ENCODE assay signal across 12 cellular contexts in genomic region chr17:41529491-41529915, GRCh38. TPM values are rescaled to one million over a fixed set of nuclear protein-coding genes. Genes with fewer than 3 reads are reported as not detected.
DNase-seq lines count a peak whose midpoint lies in the region; ATAC-seq and TF ChIP-seq lines count a peak whose summit lies in the region.
"Had no signal": no experiment of that assay in that cellular context is flagged by ENCODE, and none has a peak within 500 bp of the region (broad histone marks: within the 10 kb centered on the region; RNA-seq: fewer than 3 reads in every experiment).

No MANE protein-coding gene starts in this region.

- no TSS peak for BruUV-seq in Calu3 (replicated peaks; lab: Mats Ljungman, UMichigan)

- POLR2A ChIA-PET in activated CD8-positive, alpha-beta T cell treated with anti-CD3 and anti-CD28 coated beads, Interleukin-2, amount 10 ng/mL, durations not matched to agents 7 days and 5 days (lab: Charles Lee), result no interaction called here

- H3K4me3 ChIP-seq in HUES64 (ENCODE audit: low read length), result no peak overlapping the region

- peaks cover 62% of the 10 kb centered on the region for H3K4me1 Mint-ChIP-seq in Calu3 (ENCODE audit: low read depth, unreplicated experiment)
- peaks cover 18% of the 10 kb centered on the region for H3K4me1 Mint-ChIP-seq in brain
- H3K4me1 Mint-ChIP-seq in nephron progenitor cell, result peaks cover 44% of the 10 kb centered on the region
- peaks cover 2% of the 10 kb centered on the region for H3K4me1 Mint-ChIP-seq in activated CD8-positive, alpha-beta T cell treated with anti-CD3 and anti-CD28 coated beads, Interleukin-2, amount 10 ng/mL, durations not matched to agents 7 days and 5 days (ENCODE audit: low read depth)

- CTCF ChIA-PET in Calu3 (lab: Charles Lee), result interaction anchor here (0.7 to 19.2 kb wide), 10 partner anchors 9 to 136 kb away, joined by 3 to 471 read pairs (median 6); no protein-coding TSS in a partner anchor
- CTCF ChIA-PET in activated CD8-positive, alpha-beta T cell treated with anti-CD3 and anti-CD28 coated beads, Interleukin-2, amount 10 ng/mL, durations not matched to agents 7 days and 5 days (lab: Charles Lee), result interaction anchor here (0.8 to 1.6 kb wide), 2 partner anchors 20 to 133 kb away, joined by 4 to 5 read pairs; no protein-coding TSS in a partner anchor

- peaks cover 12% of the 10 kb centered on the region for H3K36me3 ChIP-seq in HUES64 (ENCODE audit: insufficient read depth, low read length)

- DNase-seq in Calu3, result peak; percentile 53
- no peak for DNase-seq in nephron progenitor cell
- DNase-seq in Kasumi-1 (lab: John Stamatoyannopoulos, UW), result no peak
- no peak for DNase-seq in activated CD8-positive, alpha-beta T cell treated with anti-CD3 and anti-CD28 coated beads, Interleukin-2, amount 10 ng/mL, durations not matched to agents 7 days and 5 days
- DNase-seq in activated CD4-positive, alpha-beta T cell treated with anti-CD3 and anti-CD28 coated beads, Interleukin-2, amount 50 U/mL, for 48 hours, result no peak
- DNase-seq: NK-92 treated with Interleukin-12 subunit alpha and Interleukin-12 subunit beta, amount 100 ng/mL, for 24 hours; substantia nigra had no signal

- H3K27me3 Mint-ChIP-seq in Calu3 (ENCODE audit: unreplicated experiment), result no peaks in the 10 kb centered on the region
- peaks cover 82% of the 10 kb centered on the region for H3K27me3 Mint-ChIP-seq in brain
- peaks cover 21% of the 10 kb centered on the region for H3K27me3 Mint-ChIP-seq in nephron progenitor cell (ENCODE audit: low read depth, poor library complexity)
- H3K27me3 Mint-ChIP-seq in activated CD8-positive, alpha-beta T cell treated with anti-CD3 and anti-CD28 coated beads, Interleukin-2, amount 10 ng/mL, durations not matched to agents 7 days and 5 days (ENCODE audit: low read depth), result peaks cover 59% of the 10 kb centered on the region

- intact Hi-C loops in Calu3 (cut with micrococcal nuclease; ENCODE audit: unreplicated experiment), result loop anchor here (10.0 kb wide), 1 partner anchor 595 kb away; the partner anchor contains the start of gene KRT23

- peaks cover 14% of the 10 kb centered on the region for H3K4me1 ChIP-seq in HUES64 (ENCODE audit: insufficient read depth, low read length)

- no peaks in the 10 kb centered on the region for H3K9me3 ChIP-seq in HUES64 (ENCODE audit: insufficient read depth, low read depth, low read length)

- no peak for TF ChIP-seq CTCF in Calu3 (IDR thresholded peaks at IDR 0.05; ENCODE audit: unreplicated experiment)
- no peak for TF ChIP-seq CTCF in brain (conservative IDR thresholded peaks at IDR 0.05)
- no peak for TF ChIP-seq CTCF in nephron progenitor cell (IDR thresholded peaks at IDR 0.05)

- H3K4me3 Mint-ChIP-seq in Calu3 (ENCODE audit: low read depth, unreplicated experiment) (peak overlapping the region; percentile 95), brain (peak overlapping the region in 3 of 5 experiments; percentile 25 to 82 (median 56)), nephron progenitor cell (peak overlapping the region; percentile 85)
- H3K4me3 Mint-ChIP-seq in activated CD8-positive, alpha-beta T cell treated with anti-CD3 and anti-CD28 coated beads, Interleukin-2, amount 10 ng/mL, durations not matched to agents 7 days and 5 days, result no peak overlapping the region

- peak overlapping the region; percentile 46 for H3K27ac ChIP-seq in HUES64 (ENCODE audit: low read depth, low read length)

- H3K27ac Mint-ChIP-seq in Calu3 (ENCODE audit: unreplicated experiment), result peak overlapping the region; percentile 99
- H3K27ac Mint-ChIP-seq in brain, result peak overlapping the region in 3 of 5 experiments; percentile 35 to 86 (median 83)
- H3K27ac Mint-ChIP-seq in nephron progenitor cell, result no peak overlapping the region
- H3K27ac Mint-ChIP-seq in activated CD8-positive, alpha-beta T cell treated with anti-CD3 and anti-CD28 coated beads, Interleukin-2, amount 10 ng/mL, durations not matched to agents 7 days and 5 days, result no peak overlapping the region

- 52% methylated on average over 5 of the region's 5 CpGs for WGBS in HUES64

- 0 out of 2 replicates have a peak, but pooled peaks cover 6% of the 10 kb centered on the region for H3K27me3 ChIP-seq in HUES64 (ENCODE audit: insufficient read depth, low read length)

- H3K9ac ChIP-seq in HUES64 (ENCODE audit: low read depth, low read length), result no peak overlapping the region

- H3K9me3 Mint-ChIP-seq in Calu3 (ENCODE audit: low read depth, unreplicated experiment) (no peaks in the 10 kb centered on the region), brain (peaks cover 0 to 10% (median 2%) of the 10 kb centered on the region in 5 experiments), nephron progenitor cell (no peaks in the 10 kb centered on the region)
- no peaks in the 10 kb centered on the region for H3K9me3 Mint-ChIP-seq in activated CD8-positive, alpha-beta T cell treated with anti-CD3 and anti-CD28 coated beads, Interleukin-2, amount 10 ng/mL, durations not matched to agents 7 days and 5 days (ENCODE audit: insufficient read depth)

- ATAC-seq in HG02973 (IDR thresholded peaks at IDR 0.05; ENCODE audit: unreplicated experiment), result no peak
- no peak for ATAC-seq in activated CD8-positive, alpha-beta T cell treated with anti-CD3 and anti-CD28 coated beads, Interleukin-2, amount 10 ng/mL, durations not matched to agents 7 days and 5 days

- H3K36me3 Mint-ChIP-seq in Calu3 (ENCODE audit: insufficient read depth, unreplicated experiment), result peaks cover 67% of the 10 kb centered on the region
- H3K36me3 Mint-ChIP-seq in brain, result no peaks in the 10 kb centered on the region
- H3K36me3 Mint-ChIP-seq in nephron progenitor cell (ENCODE audit: low read depth), result peaks cover 15% of the 10 kb centered on the region
- no peaks in the 10 kb centered on the region for H3K36me3 Mint-ChIP-seq in activated CD8-positive, alpha-beta T cell treated with anti-CD3 and anti-CD28 coated beads, Interleukin-2, amount 10 ng/mL, durations not matched to agents 7 days and 5 days (ENCODE audit: low read depth)

RNA-seq across cellular contexts. Expression of gene KRT19, which starts 1.4 kb away (rescaled TPM):
- total RNA-seq in Calu3 (2022), result 2,554 and 3,048 TPM in 2 replicates
- polyA plus RNA-seq in HUES64 (2013, experiment 1 of 2), result 105 TPM
- polyA plus RNA-seq in HUES64 (2013, experiment 2 of 2), result 101 TPM
- polyA plus RNA-seq in brain (ENCODE audit: insufficient read depth, low read depth, low replicate concordance), result 42.9 TPM
- total RNA-seq in activated CD8-positive, alpha-beta T cell treated with anti-CD3 and anti-CD28 coated beads, Interleukin-2, amount 10 ng/mL, durations not matched to agents 7 days and 5 days, result not detected

RNA-seq across cellular contexts. Expression of gene KRT15, which starts 10.8 kb away (rescaled TPM):
- total RNA-seq in Calu3 (2022), result 83.0 and 86.8 TPM in 2 replicates
- 0.35 TPM for polyA plus RNA-seq in HUES64 (2013, experiment 1 of 2)
- polyA plus RNA-seq in HUES64 (2013, experiment 2 of 2), result 0.38 TPM
- 2.3 TPM for polyA plus RNA-seq in brain (ENCODE audit: insufficient read depth, low read depth, low replicate concordance)
- total RNA-seq in activated CD8-positive, alpha-beta T cell treated with anti-CD3 and anti-CD28 coated beads, Interleukin-2, amount 10 ng/mL, durations not matched to agents 7 days and 5 days, result not detected

RNA-seq across cellular contexts. Expression of gene KRT13, which starts 24.1 kb away (rescaled TPM):
- 45.7 and 323 TPM in 2 replicates for total RNA-seq in Calu3 (2022)
- polyA plus RNA-seq in HUES64 (2013, experiment 1 of 2), result not detected
- polyA plus RNA-seq in HUES64 (2013, experiment 2 of 2), result not detected
- polyA plus RNA-seq in brain (ENCODE audit: insufficient read depth, low read depth, low replicate concordance), result not detected
- not detected for total RNA-seq in activated CD8-positive, alpha-beta T cell treated with anti-CD3 and anti-CD28 coated beads, Interleukin-2, amount 10 ng/mL, durations not matched to agents 7 days and 5 days
- total RNA-seq: fibroblast of lung had no signal
- polyA plus RNA-seq: fibroblast of lung had no signal

RNA-seq across cellular contexts. Expression of gene KRT36, which starts 39.8 kb away (rescaled TPM):
- not detected in 2 replicates for total RNA-seq in Calu3 (2022)
- polyA plus RNA-seq in HUES64 (2013, experiment 1 of 2), result not detected
- not detected for polyA plus RNA-seq in HUES64 (2013, experiment 2 of 2)
- polyA plus RNA-seq in brain (ENCODE audit: insufficient read depth, low read depth, low replicate concordance), result not detected
- total RNA-seq in activated CD8-positive, alpha-beta T cell treated with anti-CD3 and anti-CD28 coated beads, Interleukin-2, amount 10 ng/mL, durations not matched to agents 7 days and 5 days, result not detected
- total RNA-seq: fibroblast of lung had no signal

RNA-seq across cellular contexts. Expression of gene KRT9, which starts 42.4 kb away (rescaled TPM):
- not detected in 2 replicates for total RNA-seq in Calu3 (2022)
- polyA plus RNA-seq in HUES64 (2013, experiment 1 of 2), result not detected
- polyA plus RNA-seq in HUES64 (2013, experiment 2 of 2), result not detected
- polyA plus RNA-seq in brain (ENCODE audit: insufficient read depth, low read depth, low replicate concordance), result not detected
- not detected for total RNA-seq in activated CD8-positive, alpha-beta T cell treated with anti-CD3 and anti-CD28 coated beads, Interleukin-2, amount 10 ng/mL, durations not matched to agents 7 days and 5 days
- total RNA-seq: fibroblast of lung, M059J had no signal
- polyA plus RNA-seq: fibroblast of lung had no signal

Comparison
In these comparisons a context has a peak if more than half of its experiments do, and no peak if none do; other contexts are left out.
1. H3K27ac Mint-ChIP-seq: peak in Calu3 (single experiment) and brain (3 of 5); none in nephron progenitor cell (single experiment) and activated CD8-positive, alpha-beta T cell treated with anti-CD3 and anti-CD28 coated beads, Interleukin-2, amount 10 ng/mL, durations not matched to agents 7 days and 5 days (single experiment).
2. RNA of gene KRT19, which starts 1.4 kb away (total RNA-seq): 2,554 to 3,048 TPM in Calu3; not detected in activated CD8-positive, alpha-beta T cell treated with anti-CD3 and anti-CD28 coated beads, Interleukin-2, amount 10 ng/mL, durations not matched to agents 7 days and 5 days; every median in the first group is over 1,000 times any median in the second.
3. RNA of gene KRT15, which starts 10.8 kb away (total RNA-seq): 83.0 to 86.8 TPM in Calu3; not detected in activated CD8-positive, alpha-beta T cell treated with anti-CD3 and anti-CD28 coated beads, Interleukin-2, amount 10 ng/mL, durations not matched to agents 7 days and 5 days; every median in the first group is over 10 times any median in the second.
4. RNA of gene KRT13, which starts 24.1 kb away (total RNA-seq): 45.7 to 323 TPM in Calu3; not detected in activated CD8-positive, alpha-beta T cell treated with anti-CD3 and anti-CD28 coated beads, Interleukin-2, amount 10 ng/mL, durations not matched to agents 7 days and 5 days; every median in the first group is over 10 times any median in the second.